In the genomic region with DNA sequence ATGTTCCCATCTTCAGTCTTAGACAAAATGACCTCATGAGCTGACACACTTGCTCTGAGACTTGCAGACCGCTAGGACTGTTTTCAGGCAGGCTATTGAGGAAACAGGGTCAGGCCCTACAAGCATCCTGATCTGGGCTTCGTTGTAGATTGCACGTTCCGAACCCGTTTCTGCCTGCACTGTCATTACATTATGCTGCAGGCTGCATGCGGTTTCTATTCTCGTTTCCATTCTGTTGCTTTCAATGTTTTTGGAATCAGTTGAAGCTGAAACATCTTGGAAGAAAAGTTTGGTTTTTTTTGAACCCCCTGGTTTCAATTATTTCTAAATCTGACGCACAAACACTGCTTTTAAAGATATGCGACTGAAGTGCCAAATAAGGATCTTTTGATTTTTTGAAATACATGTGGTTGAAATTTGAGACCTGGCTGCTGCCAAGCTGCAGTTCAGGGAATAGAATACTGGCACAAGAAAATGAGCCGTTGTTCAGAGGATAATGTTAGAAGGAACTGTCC, we compare ENCODE assay signal across 12 cellular contexts.
DNase-seq lines count a peak whose midpoint lies in the region; ATAC-seq and TF ChIP-seq lines count a peak whose summit lies in the region.
"Had no signal": no experiment of that assay in that cellular context is flagged by ENCODE, and none has a peak within 500 bp of the region (broad histone marks: within the 10 kb centered on the region; RNA-seq: fewer than 3 reads in every experiment).

No MANE protein-coding gene starts in this region.

- TF ChIP-seq CTCF in HFF-Myc (IDR thresholded peaks at IDR 0.05; ENCODE audit: low read depth, low read length, missing control alignments), result peak; percentile 7

- H3K4me3 ChIP-seq in HFF-Myc (replicated peaks; ENCODE audit: low read depth, low read length), result peak overlapping the region; percentile 23
- peak overlapping the region; percentile 77 for H3K4me3 ChIP-seq in SK-N-MC

- H3K27ac ChIP-seq in SK-N-MC, result peak overlapping the region; percentile 97
- H3K27ac ChIP-seq: parathyroid adenoma had no signal

- peak; percentile 82 for DNase-seq in HFF-Myc (ENCODE audit: extremely low read depth, low read depth)
- peak; percentile 63 for DNase-seq in SK-N-MC (ENCODE audit: low read depth, low spot score)
- DNase-seq in fibroblast of peridontal ligament (ENCODE audit: extremely low read depth), result peak; percentile 99
- DNase-seq in smooth muscle cell of the brain vasculature (ENCODE audit: low read depth, low spot score), result peak; percentile 41
- DNase-seq in NK-92 (lab: John Stamatoyannopoulos, UW; ENCODE audit: unreplicated experiment), result no peak
- DNase-seq in dermis blood vessel endothelial cell, result no peak
- DNase-seq in NCI-H510A (lab: John Stamatoyannopoulos, UW), result no peak
- DNase-seq: activated CD4-positive, alpha-beta memory T cell treated with anti-CD3 and anti-CD28 coated beads for 36 hours; islet precursor cell; NCI-H345 had no signal

- no peak for ATAC-seq in GM21825 (IDR thresholded peaks at IDR 0.05; ENCODE audit: unreplicated experiment)

- peaks cover 22% of the 10 kb centered on the region for H3K36me3 ChIP-seq in SK-N-MC (ENCODE audit: insufficient read depth, low read length)

- H3K9me3 ChIP-seq in SK-N-MC (ENCODE audit: low read depth, low read length), result peaks cover 4% of the 10 kb centered on the region; the same call in 1 of the 2 replicates

- peak overlapping the region; percentile 80 for H3K9ac ChIP-seq in SK-N-MC (ENCODE audit: insufficient read length)
- H3K9ac ChIP-seq: parathyroid adenoma had no signal

Comparison
In these comparisons a context has a peak if more than half of its experiments do, and no peak if none do; other contexts are left out.
1. DNase-seq: peak in HFF-Myc (single experiment), SK-N-MC (single experiment), fibroblast of peridontal ligament (single experiment) and smooth muscle cell of the brain vasculature (single experiment); none in NK-92 (single experiment), dermis blood vessel endothelial cell (single experiment) and NCI-H510A (single experiment).